Comparison of ENCODE assay signal across 8 cellular contexts in genomic region chr12:125533434-125534029, GRCh38.
DNase-seq lines count a peak whose midpoint lies in the region; ATAC-seq, FAIRE-seq and TF ChIP-seq lines count a peak whose summit lies in the region.

No MANE protein-coding gene starts in this region.

- H3K4me3 ChIP-seq in BE2C (ENCODE audit: low read depth, low read length) = no peak overlapping the region
- no peak overlapping the region for H3K4me3 ChIP-seq in WERI-Rb-1 (ENCODE audit: low read depth, low read length)
- no peak overlapping the region for H3K4me3 ChIP-seq in right cardiac atrium (ENCODE audit: low read length)

- H3K36me3 ChIP-seq in BE2C (no peaks in the 10 kb centered on the region), WERI-Rb-1 (no peaks in the 10 kb centered on the region)

- TF ChIP-seq CTCF in BE2C (IDR thresholded peaks at IDR 0.05; ENCODE audit: low read depth, low read length) = peak; percentile 81
- peak; percentile 87 for TF ChIP-seq CTCF in WERI-Rb-1 (IDR thresholded peaks at IDR 0.05; ENCODE audit: low read depth, low read length)

- intact Hi-C loops in right cardiac atrium (cut with DNase I) = loop anchor here in 1 of 4 donors (10.0 kb wide), 1 partner anchor 451 kb away; no protein-coding TSS in a partner anchor

- H3K27ac ChIP-seq in WERI-Rb-1 = no peak overlapping the region
- H3K27ac ChIP-seq in right cardiac atrium (ENCODE audit: low read length) = no peak overlapping the region

- no peak for FAIRE-seq in HTR-8/SVneo (lab: Jason Lieb, UNC)

- no peaks in the 10 kb centered on the region for H3K9me3 ChIP-seq in BE2C
- no peaks in the 10 kb centered on the region for H3K9me3 ChIP-seq in WERI-Rb-1 (ENCODE audit: severe bottlenecking)
- H3K9me3 ChIP-seq in right cardiac atrium (ENCODE audit: control insufficient read depth, low read length) = no peaks in the 10 kb centered on the region

- ATAC-seq in GM18867 (IDR thresholded peaks at IDR 0.05; ENCODE audit: unreplicated experiment) (peak; percentile 74), right cardiac atrium (peak; percentile 70 to 72), HG03571 (IDR thresholded peaks at IDR 0.05; ENCODE audit: unreplicated experiment) (no peak)

- no peaks in the 10 kb centered on the region for H3K4me1 ChIP-seq in BE2C
- no peaks in the 10 kb centered on the region for H3K4me1 ChIP-seq in right cardiac atrium (ENCODE audit: control insufficient read depth, insufficient read depth, low read length)

- DNase-seq in BE2C (peak; percentile 70), HTR-8/SVneo (ENCODE audit: insufficient read length, low spot score) (peak; percentile 14), WERI-Rb-1 (peak; percentile 56), right cardiac atrium (peak; percentile 30 to 70 (median 68)), RKO (ENCODE audit: low spot score) (no peak)
- DNase-seq in stimulated activated CD8-positive, alpha-beta memory T cell treated with anti-CD3 and anti-CD28 coated beads, Interleukin-2, amount 100 ng/mL, for 48 hours (ENCODE audit: low read depth in 2 of 2) = peak; percentile 9 to 19

- H3K27me3 ChIP-seq in BE2C (no peaks in the 10 kb centered on the region), WERI-Rb-1 (ENCODE audit: insufficient read depth, low read depth, severe bottlenecking) (peaks cover 71% of the 10 kb centered on the region), right cardiac atrium (ENCODE audit: control insufficient read depth, insufficient read depth) (no peaks in the 10 kb centered on the region)

- WGBS in right cardiac atrium = 8% methylated on average over 29 of the region's 29 CpGs
